ENCODE assay signal across 16 cellular contexts in genomic region chr4:38625508-38625907, GRCh38. TPM values are rescaled to one million over a fixed set of nuclear protein-coding genes. Genes with fewer than 3 reads are reported as not detected.
A peak's percentile ranks its signal among the peaks of the same experiment; 100 is the strongest.
DNase-seq lines count a peak whose midpoint lies in the region; ATAC-seq and TF ChIP-seq lines count a peak whose summit lies in the region.
"Had no signal": no experiment of that assay in that cellular context is flagged by ENCODE, and none has a peak within 500 bp of the region (broad histone marks: within the 10 kb centered on the region; RNA-seq: fewer than 3 reads in every experiment).

No MANE protein-coding gene starts in this region.

- H3K4me1 ChIP-seq in parathyroid adenoma: peaks cover 3% of the 10 kb centered on the region

- no peak overlapping the region for H3K4me2 ChIP-seq in parathyroid adenoma (ENCODE audit: low read length)

- H3K27me3 ChIP-seq in parathyroid adenoma (ENCODE audit: control insufficient read depth, insufficient read depth, low read length): no peaks in the 10 kb centered on the region

- no peaks in the 10 kb centered on the region for H3K36me3 ChIP-seq in parathyroid adenoma (ENCODE audit: control insufficient read depth, insufficient read depth, low read length)

- H3K27ac Mint-ChIP-seq in activated naive CD4-positive, alpha-beta T cell treated with anti-CD3 and anti-CD28 coated beads, Interleukin-2, amount 50 U/mL, for 72 hours: peak overlapping the region in 1 of 2 donors; percentile 41
- H3K27ac Mint-ChIP-seq: CD14-positive monocyte had no signal

- H2AFZ ChIP-seq in parathyroid adenoma: peak overlapping the region; percentile 53
- H2AFZ ChIP-seq: GM23248 had no signal

- no peaks in the 10 kb centered on the region for H3K79me2 ChIP-seq in parathyroid adenoma

- no peak overlapping the region for H3K27ac ChIP-seq in parathyroid adenoma
- H3K27ac ChIP-seq: GM23248 had no signal

- TF ChIP-seq CTCF in parathyroid adenoma (IDR thresholded peaks at IDR 0.05): no peak

- peak; percentile 74 for ATAC-seq in activated naive CD4-positive, alpha-beta T cell treated with anti-CD3 and anti-CD28 coated beads, Interleukin-2, amount 50 U/mL, for 72 hours
- no peak for ATAC-seq in GM21825 (IDR thresholded peaks at IDR 0.05; ENCODE audit: unreplicated experiment)

- no peaks in the 10 kb centered on the region for H3K9me3 ChIP-seq in parathyroid adenoma (ENCODE audit: control insufficient read depth, low read length)

- H3K36me3 Mint-ChIP-seq in activated naive CD4-positive, alpha-beta T cell treated with anti-CD3 and anti-CD28 coated beads, Interleukin-2, amount 50 U/mL, for 72 hours: no peaks in the 10 kb centered on the region
- H3K36me3 Mint-ChIP-seq: CD14-positive monocyte had no signal

- peak; percentile 43 for DNase-seq in activated CD8-positive, alpha-beta memory T cell treated with anti-CD3 and anti-CD28 coated beads for 24 hours
- no peak for DNase-seq in activated CD8-positive, alpha-beta memory T cell treated with anti-CD3 and anti-CD28 coated beads, Interleukin-2, amount 50 U/mL, for 48 hours
- DNase-seq in HT1080 (ENCODE audit: low read depth): peak; percentile 6
- no peak for DNase-seq in activated naive CD4-positive, alpha-beta T cell treated with anti-CD3 and anti-CD28 coated beads, Interleukin-2, amount 50 U/mL, for 72 hours (ENCODE audit: low spot score in 2 of 2)
- no peak for DNase-seq in NCI-H345 treated with DMSO at 0.1 percent for 48 hours (lab: John Stamatoyannopoulos, UW; ENCODE audit: unreplicated experiment)
- DNase-seq: GM23248, HCEC 1CT, IMR-90, NCI-H1105, NCI-H1694, NCI-H446, NCI-H69, Right ventricle myocardium superior had no signal

- no peak overlapping the region for H3K4me3 ChIP-seq in parathyroid adenoma (ENCODE audit: low read depth, low read length)
- H3K4me3 ChIP-seq: GM23248 had no signal

- H3K9ac ChIP-seq in parathyroid adenoma: no peak overlapping the region
- H3K9ac ChIP-seq: GM23248 had no signal

- no peaks in the 10 kb centered on the region for H3K9me3 Mint-ChIP-seq in activated naive CD4-positive, alpha-beta T cell treated with anti-CD3 and anti-CD28 coated beads, Interleukin-2, amount 50 U/mL, for 72 hours

RNA-seq across cellular contexts. Expression of gene KLF3, which starts 38.5 kb away (rescaled TPM):
- total RNA-seq in HT1080 (2014; rRNA removed; shearing (Covaris generic)): 6.3 and 7.9 TPM in 2 replicates
- polyA plus RNA-seq in HT1080 (2015; cell fraction: cytosol; rRNA removed): 18.5 and 23.6 TPM in 2 replicates
- 18.5 and 20.1 TPM in 2 replicates for polyA plus RNA-seq in HT1080 (2015; cell fraction: nucleus; rRNA removed)
- total RNA-seq in activated naive CD4-positive, alpha-beta T cell treated with anti-CD3 and anti-CD28 coated beads, Interleukin-2, amount 50 U/mL, for 72 hours: 10 to 100 TPM in 1 of 2 donors, 1 to 10 TPM in 1; 6.9 to 10.1 TPM

Comparison
In these comparisons a context has a peak if more than half of its experiments do, and no peak if none do; other contexts are left out.
1. DNase-seq: peak in activated CD8-positive, alpha-beta memory T cell treated with anti-CD3 and anti-CD28 coated beads for 24 hours (single experiment) and HT1080 (single experiment); none in activated CD8-positive, alpha-beta memory T cell treated with anti-CD3 and anti-CD28 coated beads, Interleukin-2, amount 50 U/mL, for 48 hours (single experiment), activated naive CD4-positive, alpha-beta T cell treated with anti-CD3 and anti-CD28 coated beads, Interleukin-2, amount 50 U/mL, for 72 hours (0 of 2) and NCI-H345 treated with DMSO at 0.1 percent for 48 hours (single experiment).